In the genomic region with DNA sequence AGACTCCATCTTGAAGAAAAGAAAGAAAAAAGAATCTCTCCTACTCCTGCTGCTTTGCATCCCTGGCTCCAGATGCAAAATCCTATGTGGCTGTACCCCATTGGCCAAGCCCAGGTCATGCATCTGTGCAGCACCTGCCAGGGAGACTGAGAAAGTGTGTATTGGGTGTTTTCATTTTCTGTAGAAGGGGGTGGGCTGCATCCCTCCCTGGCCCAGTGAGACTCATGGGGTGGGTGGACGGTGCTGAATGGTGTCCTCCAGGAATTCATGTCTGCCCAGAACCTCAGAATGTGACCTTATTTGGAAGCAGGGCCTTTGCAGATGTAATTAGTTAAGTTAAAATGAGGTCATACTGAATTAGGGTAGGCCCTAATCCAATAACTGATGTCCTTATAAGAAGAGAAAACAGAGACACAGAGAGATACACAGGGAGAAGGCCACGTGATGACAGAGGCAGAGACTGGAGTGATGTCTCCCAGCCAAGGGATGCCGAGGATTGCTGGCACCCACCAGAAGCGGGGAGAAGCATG, we compare ENCODE assay signal across 1 cellular context.
A peak's percentile ranks its signal among the peaks of the same experiment; 100 is the strongest.
TF ChIP-seq lines count a peak whose summit lies in the region.

No MANE protein-coding gene starts in this region.

TF ChIP-seq in GM12878, 131 proteins besides CTCF, POLR2A, EP300 and RAD21:
- no peak for TF ChIP-seq POU2F2 (IDR thresholded peaks at IDR 0.05; ENCODE audit: borderline replicate concordance, low read depth, low read length)
- peak; percentile 39; the same call in 1 of the 2 replicates for TF ChIP-seq ATF7 (IDR thresholded peaks at IDR 0.05; ENCODE audit: low read depth)
